Comparison of ENCODE assay signal across 16 cellular contexts in the genomic region with DNA sequence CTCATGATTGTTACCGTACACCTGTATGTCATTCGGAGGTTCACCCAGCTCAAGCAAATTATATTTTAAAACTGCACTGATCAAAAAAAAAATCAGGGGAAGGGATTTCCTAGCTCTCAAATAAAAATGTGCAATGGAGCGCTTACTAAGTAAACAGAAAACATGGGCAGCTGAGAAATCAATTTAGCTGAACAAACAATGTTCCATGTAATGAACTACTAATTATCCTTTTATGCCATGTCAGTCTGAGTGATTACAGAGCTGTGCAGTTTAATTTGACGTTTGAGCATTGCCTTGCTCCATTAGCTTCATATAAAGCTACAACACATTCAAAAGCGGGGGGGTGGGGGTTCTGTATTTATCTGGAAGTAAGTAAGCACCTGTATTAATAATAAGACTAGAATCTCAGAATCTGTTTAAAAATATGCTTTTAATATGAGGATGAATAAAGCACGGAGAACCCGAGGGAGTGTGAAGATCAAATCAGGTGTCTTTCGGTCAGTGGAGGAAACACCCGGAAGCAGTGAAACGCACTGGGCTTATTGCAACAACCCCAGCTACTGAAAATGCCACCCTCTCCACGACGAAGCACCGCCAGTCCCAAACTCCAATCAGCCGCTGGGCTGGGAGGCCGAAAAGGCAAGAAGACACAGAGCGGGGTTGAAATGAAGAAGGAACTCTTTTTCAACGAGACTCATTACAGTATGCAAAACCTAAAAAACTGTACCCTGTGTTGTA.
DNase-seq lines count a peak whose midpoint lies in the region; ATAC-seq and TF ChIP-seq lines count a peak whose summit lies in the region.
"Had no signal": no experiment of that assay in that cellular context is flagged by ENCODE, and none has a peak within 500 bp of the region (broad histone marks: within the 10 kb centered on the region; RNA-seq: fewer than 3 reads in every experiment).

No MANE protein-coding gene starts in this region.

- 88 to 91% (median 88%) methylated on average over 17 of the region's 17 CpGs for WGBS in spleen, 5 donors

- no peak for ATAC-seq in T-cell (replicated peaks in 1 of 4)
- ATAC-seq in GM18517 (IDR thresholded peaks at IDR 0.05; ENCODE audit: unreplicated experiment) = no peak
- ATAC-seq: Panc1 had no signal

- intact Hi-C loops in activated T-helper 2 cell treated with anti-CD3 and anti-CD28 coated beads, Interferon-gamma antibody, Interleukin-2, Interleukin-4, amounts not matched to agents 10 μg/mL and 5 μg/mL and 100 μg/mL, durations not matched to agents 14 hours and 24 hours and 36 hours (cut with micrococcal nuclease) = no loop called here
- intact Hi-C loops in spleen (cut with DNase I; ENCODE audit: low total_unique reads) = no loop called here

- CTCF ChIA-PET in HEK293 (lab: Yijun Ruan, JAX) = interaction anchor here (0.7 kb wide), 1 partner anchor 64 kb away, joined by 5 read pairs; no protein-coding TSS in a partner anchor
- CTCF ChIA-PET in T-cell (lab: Charles Lee) = interaction anchor here in 1 of 2 donors (0.6 kb wide), 1 partner anchor 955 kb away, joined by 3 read pairs; no protein-coding TSS in a partner anchor

- H3K4me3 ChIP-seq in HEK293 (ENCODE audit: low read depth, low read length) = no peak overlapping the region
- H3K4me3 ChIP-seq in spleen = no peak overlapping the region
- H3K4me3 ChIP-seq: GM23248, pancreas had no signal

- TF ChIP-seq POLR2A in spleen (IDR thresholded peaks at IDR 0.05) = no peak

- no peaks in the 10 kb centered on the region for H3K36me3 Mint-ChIP-seq in T-cell
- no peaks in the 10 kb centered on the region for H3K36me3 Mint-ChIP-seq in activated T-helper 2 cell treated with anti-CD3 and anti-CD28 coated beads, Interferon-gamma antibody, Interleukin-2, Interleukin-4, amounts not matched to agents 10 μg/mL and 5 μg/mL and 100 μg/mL, durations not matched to agents 14 hours and 24 hours and 36 hours (ENCODE audit: low read depth)

- peaks cover 4 to 13% of the 10 kb centered on the region in 2 donors for H3K27me3 Mint-ChIP-seq in T-cell
- no peaks in the 10 kb centered on the region for H3K27me3 Mint-ChIP-seq in activated T-helper 2 cell treated with anti-CD3 and anti-CD28 coated beads, Interferon-gamma antibody, Interleukin-2, Interleukin-4, amounts not matched to agents 10 μg/mL and 5 μg/mL and 100 μg/mL, durations not matched to agents 14 hours and 24 hours and 36 hours (ENCODE audit: low read depth)
- H3K27me3 Mint-ChIP-seq: stimulated activated naive CD8-positive, alpha-beta T cell treated with anti-CD3 and anti-CD28 coated beads, Interleukin-15, Interleukin-2, amounts not matched to agents 100 ng/mL and 50 ng/mL, for 24 hours had no signal

- no peaks in the 10 kb centered on the region for H3K27me3 ChIP-seq in spleen (replicated peaks in 1 of 7)

- TF ChIP-seq CTCF in HEK293 (tag by site-specific recombination; IDR thresholded peaks at IDR 0.05) (no peak), spleen (IDR thresholded peaks at IDR 0.05 in 8 of 11, conservative IDR thresholded peaks at IDR 0.05 in 3 of 11) (no peak)

- no peak overlapping the region for H3K27ac Mint-ChIP-seq in T-cell
- H3K27ac Mint-ChIP-seq in activated T-helper 2 cell treated with anti-CD3 and anti-CD28 coated beads, Interferon-gamma antibody, Interleukin-2, Interleukin-4, amounts not matched to agents 10 μg/mL and 5 μg/mL and 100 μg/mL, durations not matched to agents 14 hours and 24 hours and 36 hours = no peak overlapping the region
- H3K27ac Mint-ChIP-seq: stimulated activated naive CD8-positive, alpha-beta T cell treated with anti-CD3 and anti-CD28 coated beads, Interleukin-15, Interleukin-2, amounts not matched to agents 100 ng/mL and 50 ng/mL, for 24 hours had no signal

- H3K36me3 ChIP-seq in HEK293 (ENCODE audit: control insufficient read depth in 2 of 2, insufficient read depth in 1 of 2, low read length in 2 of 2) = no peaks in the 10 kb centered on the region
- H3K36me3 ChIP-seq in spleen = no peaks in the 10 kb centered on the region
- H3K36me3 ChIP-seq: pancreas had no signal

- POLR2A ChIA-PET in HEK293 (lab: Yijun Ruan, JAX) (no interaction called here), T-cell (lab: Charles Lee) (no interaction called here)

- H3K9me3 Mint-ChIP-seq in T-cell = no peaks in the 10 kb centered on the region
- no peaks in the 10 kb centered on the region for H3K9me3 Mint-ChIP-seq in activated T-helper 2 cell treated with anti-CD3 and anti-CD28 coated beads, Interferon-gamma antibody, Interleukin-2, Interleukin-4, amounts not matched to agents 10 μg/mL and 5 μg/mL and 100 μg/mL, durations not matched to agents 14 hours and 24 hours and 36 hours
- H3K9me3 Mint-ChIP-seq: stimulated activated naive CD8-positive, alpha-beta T cell treated with anti-CD3 and anti-CD28 coated beads, Interleukin-15, Interleukin-2, amounts not matched to agents 100 ng/mL and 50 ng/mL, for 24 hours had no signal

- H3K9me3 ChIP-seq in HEK293 (ENCODE audit: control insufficient read depth, insufficient read depth, low read depth, low read length) = no peaks in the 10 kb centered on the region
- H3K9me3 ChIP-seq in spleen = no peaks in the 10 kb centered on the region
- H3K9me3 ChIP-seq: pancreas had no signal

- H3K4me1 ChIP-seq in HEK293 (ENCODE audit: control insufficient read depth, insufficient read depth, low read length) (peaks cover 3% of the 10 kb centered on the region; the same call in 1 of the 2 replicates), spleen (no peaks in the 10 kb centered on the region)

- no peak overlapping the region for H3K4me3 Mint-ChIP-seq in T-cell
- no peak overlapping the region for H3K4me3 Mint-ChIP-seq in activated T-helper 2 cell treated with anti-CD3 and anti-CD28 coated beads, Interferon-gamma antibody, Interleukin-2, Interleukin-4, amounts not matched to agents 10 μg/mL and 5 μg/mL and 100 μg/mL, durations not matched to agents 14 hours and 24 hours and 36 hours (ENCODE audit: low read depth)
- H3K4me3 Mint-ChIP-seq: stimulated activated naive CD8-positive, alpha-beta T cell treated with anti-CD3 and anti-CD28 coated beads, Interleukin-15, Interleukin-2, amounts not matched to agents 100 ng/mL and 50 ng/mL, for 24 hours had no signal

- DNase-seq in NCI-H2029 (lab: John Stamatoyannopoulos, UW) = peak; percentile 69
- peak; percentile 88 for DNase-seq in NCI-H748 treated with DMSO at 0.1 percent for 48 hours (lab: John Stamatoyannopoulos, UW)
- DNase-seq in left kidney (ENCODE audit: low read depth, low spot score) = peak; percentile 50
- no peak for DNase-seq in T-cell
- DNase-seq in activated T-helper 2 cell treated with anti-CD3 and anti-CD28 coated beads, Interferon-gamma antibody, Interleukin-2, Interleukin-4, amounts not matched to agents 10 μg/mL and 5 μg/mL and 100 μg/mL, durations not matched to agents 14 hours and 24 hours and 36 hours (ENCODE audit: low spot score) = no peak
- DNase-seq in spleen = no peak
- DNase-seq: activated naive CD4-positive, alpha-beta T cell; DMS 273 treated with DMSO at 0.1 percent for 48 hours; hypothalamus; pancreas; SW 1271 had no signal

- H3K27ac ChIP-seq in HEK293 (ENCODE audit: extremely low read depth, low read depth, low read length) (no peak overlapping the region), spleen (no peak overlapping the region)
- H3K27ac ChIP-seq: GM23248, pancreas had no signal

- no peaks in the 10 kb centered on the region for H3K4me1 Mint-ChIP-seq in T-cell
- H3K4me1 Mint-ChIP-seq in activated T-helper 2 cell treated with anti-CD3 and anti-CD28 coated beads, Interferon-gamma antibody, Interleukin-2, Interleukin-4, amounts not matched to agents 10 μg/mL and 5 μg/mL and 100 μg/mL, durations not matched to agents 14 hours and 24 hours and 36 hours (ENCODE audit: low read depth) = no peaks in the 10 kb centered on the region

TF ChIP-seq in HEK293, 187 proteins besides CTCF, POLR2A, EP300 and RAD21 (continues in another document):
- TF ChIP-seq ZNF248 (tag by site-specific recombination; IDR thresholded peaks at IDR 0.05) = no peak
- TF ChIP-seq OSR2 (tag by site-specific recombination; IDR thresholded peaks at IDR 0.05) = 0 out of 2 replicates have a peak, but pooled peaks have one; percentile 61
- TF ChIP-seq SCRT1 (tag by site-specific recombination; IDR thresholded peaks at IDR 0.05; ENCODE audit: borderline replicate concordance) = no peak
- TF ChIP-seq WT1 (tag by site-specific recombination; IDR thresholded peaks at IDR 0.05) = peak; percentile 75
- TF ChIP-seq ZNF366 (tag by site-specific recombination; conservative IDR thresholded peaks at IDR 0.05) = no peak
- TF ChIP-seq PRDM1 (tag by site-specific recombination; IDR thresholded peaks at IDR 0.05) = no peak
- TF ChIP-seq PRDM6 (tag by site-specific recombination; IDR thresholded peaks at IDR 0.05) = peak; percentile 53
- no peak for TF ChIP-seq ZNF623 (tag by site-specific recombination; IDR thresholded peaks at IDR 0.05)
- TF ChIP-seq SP7 (tag by site-specific recombination; IDR thresholded peaks at IDR 0.05) = peak; percentile 93
- no peak for TF ChIP-seq BCL11A (tag by site-specific recombination; IDR thresholded peaks at IDR 0.05; ENCODE audit: low read depth)
- TF ChIP-seq ZNF23 (tag by site-specific recombination; IDR thresholded peaks at IDR 0.05; ENCODE audit: borderline replicate concordance) = no peak
- no peak for TF ChIP-seq ZNF169 (tag by site-specific recombination; IDR thresholded peaks at IDR 0.05)
- no peak for TF ChIP-seq ZNF521 (tag by site-specific recombination; IDR thresholded peaks at IDR 0.05)
- no peak for TF ChIP-seq ZNF791 (tag by site-specific recombination; IDR thresholded peaks at IDR 0.05)
- no peak for TF ChIP-seq ZNF621 (tag by site-specific recombination; IDR thresholded peaks at IDR 0.05)
- TF ChIP-seq ZBTB20 (tag by site-specific recombination; IDR thresholded peaks at IDR 0.05) = no peak

Comparison
In these comparisons a context has a peak if more than half of its experiments do, and no peak if none do; other contexts are left out.
1. DNase-seq: peak in NCI-H2029 (single experiment), NCI-H748 treated with DMSO at 0.1 percent for 48 hours (single experiment) and left kidney (single experiment); none in T-cell (0 of 34), activated T-helper 2 cell treated with anti-CD3 and anti-CD28 coated beads, Interferon-gamma antibody, Interleukin-2, Interleukin-4, amounts not matched to agents 10 μg/mL and 5 μg/mL and 100 μg/mL, durations not matched to agents 14 hours and 24 hours and 36 hours (single experiment) and spleen (single experiment).